Comparison of ENCODE assay signal across 7 cellular contexts in the genomic region with DNA sequence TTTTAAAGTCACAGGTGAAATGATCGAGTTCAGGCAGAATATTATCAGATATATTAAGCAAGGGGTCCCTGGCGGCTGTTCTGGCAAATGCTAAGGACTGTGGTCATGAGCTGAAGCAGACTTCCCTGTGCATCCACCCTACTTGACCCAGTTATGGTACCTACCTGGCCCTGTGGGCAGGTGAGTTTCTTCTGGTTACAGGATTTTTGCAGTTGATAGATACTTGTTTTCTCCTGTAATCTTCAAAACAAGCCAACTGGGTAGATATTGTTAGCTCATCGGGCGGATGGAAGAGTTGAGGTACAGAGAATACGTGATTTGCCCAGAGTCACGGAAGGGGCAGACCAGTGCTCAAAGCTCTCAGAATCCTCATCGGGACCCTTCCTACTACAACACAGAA. TPM values are rescaled to one million over a fixed set of nuclear protein-coding genes. Genes with fewer than 3 reads are reported as not detected.
"Had no signal": no experiment of that assay in that cellular context is flagged by ENCODE, and none has a peak within 500 bp of the region (broad histone marks: within the 10 kb centered on the region; RNA-seq: fewer than 3 reads in every experiment).

No MANE protein-coding gene starts in this region.

- H3K36me3 ChIP-seq: HAP-1 had no signal

- H3K27ac ChIP-seq: HL-60 had no signal

- H3K4me3 ChIP-seq: GM23338, HAP-1 had no signal

- ATAC-seq: GM23338, HCT116, HepG2 had no signal

- H3K4me1 ChIP-seq: HAP-1 had no signal

- H3K9me3 ChIP-seq: HAP-1 had no signal

- DNase-seq: KBM-7 had no signal

RNA-seq across cellular contexts. Expression of a gene that starts 18.5 kb away (rescaled TPM):
- total RNA-seq: HT1080 had no signal
